ENCODE assay signal across 1 cellular context in genomic region chr5:65621961-65622360, GRCh38. TPM values are rescaled to one million over a fixed set of nuclear protein-coding genes. Genes with fewer than 3 reads are reported as not detected.
"Had no signal": no experiment of that assay in that cellular context is flagged by ENCODE, and none has a peak within 500 bp of the region (broad histone marks: within the 10 kb centered on the region; RNA-seq: fewer than 3 reads in every experiment).

No MANE protein-coding gene starts in this region.

RNA-seq across cellular contexts. Expression of gene CENPK, which starts 59.0 kb away (rescaled TPM):
- total RNA-seq: right atrium auricular region had no signal
